Comparison of ENCODE assay signal across 1 cellular context in the genomic region with DNA sequence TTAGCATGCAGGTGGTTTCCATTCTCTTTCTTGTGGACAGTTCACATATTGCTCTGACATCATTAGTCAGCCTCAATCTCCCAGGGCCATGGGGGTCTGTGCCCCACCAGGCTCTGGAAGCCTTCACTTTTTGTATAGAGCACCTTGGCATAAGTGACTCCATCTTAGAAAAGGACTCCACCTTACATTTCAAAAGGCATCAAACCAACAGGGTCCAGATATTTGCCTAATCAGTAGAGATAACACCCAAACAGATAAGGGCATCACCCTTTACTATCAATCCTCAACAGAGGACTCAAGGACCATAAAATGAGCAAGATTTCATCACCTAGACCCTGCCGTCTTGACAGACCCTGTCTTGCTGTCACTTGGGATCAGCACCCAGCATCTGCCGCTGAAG.
TF ChIP-seq lines count a peak whose summit lies in the region.

No MANE protein-coding gene starts in this region.

TF ChIP-seq in K562, 482 proteins besides CTCF, POLR2A, EP300 and RAD21 (continued from another document and continues in another):
- TF ChIP-seq, protein P1, sequence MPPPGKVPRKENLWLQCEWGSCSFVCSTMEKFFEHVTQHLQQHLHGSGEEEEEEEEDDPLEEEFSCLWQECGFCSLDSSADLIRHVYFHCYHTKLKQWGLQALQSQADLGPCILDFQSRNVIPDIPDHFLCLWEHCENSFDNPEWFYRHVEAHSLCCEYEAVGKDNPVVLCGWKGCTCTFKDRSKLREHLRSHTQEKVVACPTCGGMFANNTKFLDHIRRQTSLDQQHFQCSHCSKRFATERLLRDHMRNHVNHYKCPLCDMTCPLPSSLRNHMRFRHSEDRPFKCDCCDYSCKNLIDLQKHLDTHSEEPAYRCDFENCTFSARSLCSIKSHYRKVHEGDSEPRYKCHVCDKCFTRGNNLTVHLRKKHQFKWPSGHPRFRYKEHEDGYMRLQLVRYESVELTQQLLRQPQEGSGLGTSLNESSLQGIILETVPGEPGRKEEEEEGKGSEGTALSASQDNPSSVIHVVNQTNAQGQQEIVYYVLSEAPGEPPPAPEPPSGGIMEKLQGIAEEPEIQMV (tag; conservative IDR thresholded peaks at IDR 0.05; ENCODE audit: low read depth) = peak; percentile 77
- TF ChIP-seq ZNF644 (tag; IDR thresholded peaks at IDR 0.05; ENCODE audit: low read depth) (peak; percentile 95), PYGO2 (tag; IDR thresholded peaks at IDR 0.05) (peak; percentile 74), RNF219 (CRISPR knock-in tag; IDR thresholded peaks at IDR 0.05) (peak; percentile 74; the same call in 1 of the 2 replicates), CBX8 (IDR thresholded peaks at IDR 0.05; ENCODE audit: borderline replicate concordance, extremely low read depth, low read depth, low read length, poor library complexity, severe bottlenecking) (no peak), BRD4 (IDR thresholded peaks at IDR 0.05) (no peak), AFF4 (CRISPR knock-in tag; IDR thresholded peaks at IDR 0.05) (no peak), NR4A1 (CRISPR knock-in tag; IDR thresholded peaks at IDR 0.05) (peak; percentile 78; the same call in 1 of the 2 replicates), NR4A1 (tag; IDR thresholded peaks at IDR 0.05) (peak; percentile 97), TSHZ1 (CRISPR knock-in tag; IDR thresholded peaks at IDR 0.05) (peak; percentile 88), ZNF695 (CRISPR knock-in tag; IDR thresholded peaks at IDR 0.05) (no peak), MEF2A (IDR thresholded peaks at IDR 0.05; ENCODE audit: control insufficient read depth, low read depth, low read length) (no peak), KHSRP (IDR thresholded peaks at IDR 0.05) (no peak), CBX1 (IDR thresholded peaks at IDR 0.05; ENCODE audit: low read depth) (no peak), BCOR (IDR thresholded peaks at IDR 0.05) (no peak), IRF9 (tag; IDR thresholded peaks at IDR 0.05) (peak; percentile 83), ZNF165 (CRISPR knock-in tag; IDR thresholded peaks at IDR 0.05; ENCODE audit: borderline replicate concordance) (0 out of 2 replicates have a peak, but pooled peaks have one; percentile 81), NR2C2 (CRISPR knock-in tag; IDR thresholded peaks at IDR 0.05) (no peak), NR2C2 (tag; IDR thresholded peaks at IDR 0.05) (peak; percentile 42; the same call in 1 of the 2 replicates), ZNF24 (IDR thresholded peaks at IDR 0.05) (no peak), ZNF175 (CRISPR knock-in tag; IDR thresholded peaks at IDR 0.05; ENCODE audit: low read depth) (peak; percentile 93), PHF20 (IDR thresholded peaks at IDR 0.05; ENCODE audit: partially characterized antibody) (no peak), PPARD (CRISPR knock-in tag; IDR thresholded peaks at IDR 0.05) (no peak), ZNF282 (CRISPR knock-in tag; IDR thresholded peaks at IDR 0.05) (no peak), ASH1L (IDR thresholded peaks at IDR 0.05; ENCODE audit: borderline replicate concordance, low read depth, partially characterized antibody) (no peak), ZNF583 (CRISPR knock-in tag; IDR thresholded peaks at IDR 0.05) (peak; percentile 95)
- TF ChIP-seq, protein P2, sequence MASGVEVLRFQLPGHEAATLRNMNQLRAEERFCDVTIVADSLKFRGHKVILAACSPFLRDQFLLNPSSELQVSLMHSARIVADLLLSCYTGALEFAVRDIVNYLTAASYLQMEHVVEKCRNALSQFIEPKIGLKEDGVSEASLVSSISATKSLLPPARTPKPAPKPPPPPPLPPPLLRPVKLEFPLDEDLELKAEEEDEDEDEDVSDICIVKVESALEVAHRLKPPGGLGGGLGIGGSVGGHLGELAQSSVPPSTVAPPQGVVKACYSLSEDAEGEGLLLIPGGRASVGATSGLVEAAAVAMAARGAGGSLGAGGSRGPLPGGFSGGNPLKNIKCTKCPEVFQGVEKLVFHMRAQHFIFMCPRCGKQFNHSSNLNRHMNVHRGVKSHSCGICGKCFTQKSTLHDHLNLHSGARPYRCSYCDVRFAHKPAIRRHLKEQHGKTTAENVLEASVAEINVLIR (CRISPR knock-in tag; IDR thresholded peaks at IDR 0.05) = no peak
- TF ChIP-seq, protein P3, sequence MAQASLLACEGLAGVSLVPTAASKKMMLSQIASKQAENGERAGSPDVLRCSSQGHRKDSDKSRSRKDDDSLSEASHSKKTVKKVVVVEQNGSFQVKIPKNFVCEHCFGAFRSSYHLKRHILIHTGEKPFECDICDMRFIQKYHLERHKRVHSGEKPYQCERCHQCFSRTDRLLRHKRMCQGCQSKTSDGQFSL (CRISPR knock-in tag; IDR thresholded peaks at IDR 0.05) = no peak
- TF ChIP-seq, protein P3 (tag; IDR thresholded peaks at IDR 0.05) = peak in 1 of 2 experiments; percentile 93; a peak in 2 of 4 replicates
- TF ChIP-seq, protein P4, sequence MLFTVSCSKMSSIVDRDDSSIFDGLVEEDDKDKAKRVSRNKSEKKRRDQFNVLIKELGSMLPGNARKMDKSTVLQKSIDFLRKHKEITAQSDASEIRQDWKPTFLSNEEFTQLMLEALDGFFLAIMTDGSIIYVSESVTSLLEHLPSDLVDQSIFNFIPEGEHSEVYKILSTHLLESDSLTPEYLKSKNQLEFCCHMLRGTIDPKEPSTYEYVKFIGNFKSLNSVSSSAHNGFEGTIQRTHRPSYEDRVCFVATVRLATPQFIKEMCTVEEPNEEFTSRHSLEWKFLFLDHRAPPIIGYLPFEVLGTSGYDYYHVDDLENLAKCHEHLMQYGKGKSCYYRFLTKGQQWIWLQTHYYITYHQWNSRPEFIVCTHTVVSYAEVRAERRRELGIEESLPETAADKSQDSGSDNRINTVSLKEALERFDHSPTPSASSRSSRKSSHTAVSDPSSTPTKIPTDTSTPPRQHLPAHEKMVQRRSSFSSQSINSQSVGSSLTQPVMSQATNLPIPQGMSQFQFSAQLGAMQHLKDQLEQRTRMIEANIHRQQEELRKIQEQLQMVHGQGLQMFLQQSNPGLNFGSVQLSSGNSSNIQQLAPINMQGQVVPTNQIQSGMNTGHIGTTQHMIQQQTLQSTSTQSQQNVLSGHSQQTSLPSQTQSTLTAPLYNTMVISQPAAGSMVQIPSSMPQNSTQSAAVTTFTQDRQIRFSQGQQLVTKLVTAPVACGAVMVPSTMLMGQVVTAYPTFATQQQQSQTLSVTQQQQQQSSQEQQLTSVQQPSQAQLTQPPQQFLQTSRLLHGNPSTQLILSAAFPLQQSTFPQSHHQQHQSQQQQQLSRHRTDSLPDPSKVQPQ (CRISPR knock-in tag; IDR thresholded peaks at IDR 0.05; ENCODE audit: borderline replicate concordance) = no peak
- TF ChIP-seq, protein P5, sequence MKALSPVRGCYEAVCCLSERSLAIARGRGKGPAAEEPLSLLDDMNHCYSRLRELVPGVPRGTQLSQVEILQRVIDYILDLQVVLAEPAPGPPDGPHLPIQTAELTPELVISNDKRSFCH (CRISPR knock-in tag; IDR thresholded peaks at IDR 0.05) = 0 out of 2 replicates have a peak, but pooled peaks have one; percentile 65
- TF ChIP-seq, protein P5 (tag; IDR thresholded peaks at IDR 0.05) = peak; percentile 94
- TF ChIP-seq, protein P6, sequence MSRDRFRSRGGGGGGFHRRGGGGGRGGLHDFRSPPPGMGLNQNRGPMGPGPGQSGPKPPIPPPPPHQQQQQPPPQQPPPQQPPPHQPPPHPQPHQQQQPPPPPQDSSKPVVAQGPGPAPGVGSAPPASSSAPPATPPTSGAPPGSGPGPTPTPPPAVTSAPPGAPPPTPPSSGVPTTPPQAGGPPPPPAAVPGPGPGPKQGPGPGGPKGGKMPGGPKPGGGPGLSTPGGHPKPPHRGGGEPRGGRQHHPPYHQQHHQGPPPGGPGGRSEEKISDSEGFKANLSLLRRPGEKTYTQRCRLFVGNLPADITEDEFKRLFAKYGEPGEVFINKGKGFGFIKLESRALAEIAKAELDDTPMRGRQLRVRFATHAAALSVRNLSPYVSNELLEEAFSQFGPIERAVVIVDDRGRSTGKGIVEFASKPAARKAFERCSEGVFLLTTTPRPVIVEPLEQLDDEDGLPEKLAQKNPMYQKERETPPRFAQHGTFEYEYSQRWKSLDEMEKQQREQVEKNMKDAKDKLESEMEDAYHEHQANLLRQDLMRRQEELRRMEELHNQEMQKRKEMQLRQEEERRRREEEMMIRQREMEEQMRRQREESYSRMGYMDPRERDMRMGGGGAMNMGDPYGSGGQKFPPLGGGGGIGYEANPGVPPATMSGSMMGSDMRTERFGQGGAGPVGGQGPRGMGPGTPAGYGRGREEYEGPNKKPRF (IDR thresholded peaks at IDR 0.05; ENCODE audit: low read depth, low read length) = no peak
- TF ChIP-seq, protein P7, sequence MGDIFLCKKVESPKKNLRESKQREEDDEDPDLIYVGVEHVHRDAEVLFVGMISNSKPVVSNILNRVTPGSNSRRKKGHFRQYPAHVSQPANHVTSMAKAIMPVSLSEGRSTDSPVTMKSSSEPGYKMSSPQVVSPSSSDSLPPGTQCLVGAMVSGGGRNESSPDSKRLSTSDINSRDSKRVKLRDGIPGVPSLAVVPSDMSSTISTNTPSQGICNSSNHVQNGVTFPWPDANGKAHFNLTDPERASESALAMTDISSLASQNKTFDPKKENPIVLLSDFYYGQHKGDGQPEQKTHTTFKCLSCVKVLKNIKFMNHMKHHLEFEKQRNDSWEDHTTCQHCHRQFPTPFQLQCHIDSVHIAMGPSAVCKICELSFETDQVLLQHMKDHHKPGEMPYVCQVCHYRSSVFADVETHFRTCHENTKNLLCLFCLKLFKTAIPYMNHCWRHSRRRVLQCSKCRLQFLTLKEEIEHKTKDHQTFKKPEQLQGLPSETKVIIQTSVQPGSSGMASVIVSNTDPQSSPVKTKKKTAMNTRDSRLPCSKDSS (IDR thresholded peaks at IDR 0.05; ENCODE audit: low read depth, partially characterized antibody) = no peak
